In the genomic region with DNA sequence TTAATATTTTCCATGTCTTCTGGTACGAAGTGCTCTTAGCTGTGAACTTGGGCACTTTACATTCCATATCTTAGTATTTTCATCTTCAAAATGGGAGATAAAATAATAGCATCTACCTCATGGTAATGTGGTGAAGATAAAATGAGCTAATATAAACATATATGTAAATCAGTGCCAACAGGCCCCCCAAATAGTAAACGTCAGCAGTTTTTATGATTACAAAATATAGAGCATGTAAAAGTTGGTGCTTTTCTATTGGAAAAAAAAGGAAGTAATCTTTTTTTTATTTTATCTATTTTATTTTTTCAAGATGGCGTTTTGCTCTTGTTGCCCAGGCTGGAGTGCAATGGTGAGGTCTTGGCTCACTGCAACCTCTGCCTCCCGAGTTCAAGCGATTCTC, we compare ENCODE assay signal across 28 cellular contexts.
"Had no signal": no experiment of that assay in that cellular context is flagged by ENCODE, and none has a peak within 500 bp of the region (broad histone marks: within the 10 kb centered on the region; RNA-seq: fewer than 3 reads in every experiment).

No MANE protein-coding gene starts in this region.

- H3K36me3 ChIP-seq: colonic mucosa, esophagus squamous epithelium, gastrocnemius medialis, heart right ventricle, left lung, lower lobe of right lung had no signal

- H3K4me1 Mint-ChIP-seq: endodermal cell, mesothelial cell of epicardium had no signal

- H3K4me3 Mint-ChIP-seq: dendritic cell treated with granulocyte-macrophage colony-stimulating factor and Interleukin-4, amounts not matched to agents 40 ng/mL and 50 ng/mL, for 4 days; effector memory CD8-positive, alpha-beta T cell; endodermal cell; mesothelial cell of epicardium; naive B cell had no signal

- H3K27ac Mint-ChIP-seq: dendritic cell treated with granulocyte-macrophage colony-stimulating factor and Interleukin-4, amounts not matched to agents 40 ng/mL and 50 ng/mL, for 4 days; effector memory CD8-positive, alpha-beta T cell; endodermal cell; mesothelial cell of epicardium; naive B cell had no signal

- ATAC-seq: effector memory CD8-positive, alpha-beta T cell; esophagus mucosa; gastrocnemius medialis; heart right ventricle; left cardiac atrium; left lung; left ventricle myocardium superior; lower lobe of right lung; mucosa of descending colon had no signal

- H3K4me3 ChIP-seq: colonic mucosa, esophagus squamous epithelium, gastrocnemius medialis, heart right ventricle, left lung, lower lobe of right lung, mucosa of descending colon had no signal

- H3K27me3 ChIP-seq: colonic mucosa, esophagus squamous epithelium, gastrocnemius medialis, heart right ventricle, left lung had no signal

- DNase-seq: colonic mucosa; cortex of kidney; effector CD8-positive, alpha-beta T cell; effector memory CD8-positive, alpha-beta T cell; endodermal cell; erythroblast; esophagus squamous epithelium; foreskin fibroblast; foreskin melanocyte; gastrocnemius medialis; glutamatergic neuron; head of caudate nucleus; heart right ventricle; hippocampal formation; left cardiac atrium; left lung; left ventricle myocardium superior; lower lobe of right lung; mesenchymal stem cell; mucosa of descending colon; naive B cell had no signal

- H3K4me1 ChIP-seq: colonic mucosa, esophagus squamous epithelium, gastrocnemius medialis, heart right ventricle, left lung, lower lobe of right lung had no signal

- H3K9me3 Mint-ChIP-seq: dendritic cell treated with granulocyte-macrophage colony-stimulating factor and Interleukin-4, amounts not matched to agents 40 ng/mL and 50 ng/mL, for 4 days; endodermal cell had no signal

- FAIRE-seq: endometrium, islet of Langerhans, keratinocyte had no signal

- H3K36me3 Mint-ChIP-seq: mesothelial cell of epicardium, naive B cell had no signal

- H3K9me3 ChIP-seq: colonic mucosa, esophagus squamous epithelium, gastrocnemius medialis, left lung, lower lobe of right lung, mucosa of descending colon had no signal

- H3K27ac ChIP-seq: colonic mucosa, epithelial cell of prostate, esophagus squamous epithelium, gastrocnemius medialis, heart right ventricle, left lung, lower lobe of right lung had no signal

- H3K27me3 Mint-ChIP-seq: dendritic cell treated with granulocyte-macrophage colony-stimulating factor and Interleukin-4, amounts not matched to agents 40 ng/mL and 50 ng/mL, for 4 days; effector memory CD8-positive, alpha-beta T cell; naive B cell had no signal
